Comparison of ENCODE assay signal across 24 cellular contexts in the genomic region with DNA sequence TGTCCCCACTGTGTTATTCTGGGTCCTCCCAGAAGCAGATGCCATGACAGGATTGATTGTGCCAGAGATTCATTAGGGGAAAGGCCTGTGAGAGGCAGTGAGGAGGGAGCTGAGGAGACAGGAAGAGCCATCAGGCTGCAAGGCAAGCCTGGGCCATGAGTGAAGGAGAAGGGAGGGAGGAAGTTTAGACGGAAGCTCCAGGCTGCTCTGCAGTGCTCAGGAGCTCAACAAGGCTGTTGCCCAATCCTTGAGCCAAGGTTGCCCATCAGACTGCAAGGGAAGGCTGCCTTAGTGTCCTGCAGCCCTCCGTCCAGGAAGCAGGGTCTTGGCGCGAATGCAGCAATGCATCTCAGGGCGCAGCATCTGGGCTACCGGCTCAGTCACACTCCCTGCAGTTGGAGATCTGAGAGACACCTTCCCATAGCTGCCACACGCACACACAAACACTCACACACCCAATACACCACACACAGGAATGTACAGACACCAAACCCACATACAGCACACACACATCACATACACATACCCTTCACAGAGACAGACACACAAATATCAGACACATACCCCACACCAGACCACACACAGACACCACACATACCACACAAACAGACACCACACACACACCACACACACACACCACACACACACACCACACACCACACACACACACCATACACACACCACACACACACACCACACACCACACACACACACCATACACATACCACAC.
DNase-seq lines count a peak whose midpoint lies in the region; ATAC-seq, FAIRE-seq and TF ChIP-seq lines count a peak whose summit lies in the region.
"Had no signal": no experiment of that assay in that cellular context is flagged by ENCODE, and none has a peak within 500 bp of the region (broad histone marks: within the 10 kb centered on the region; RNA-seq: fewer than 3 reads in every experiment).

No MANE protein-coding gene starts in this region.

- no peak overlapping the region for H3K9ac ChIP-seq in trophoblast cell (ENCODE audit: low read length)

- H3K36me3 Mint-ChIP-seq in endothelial cell (ENCODE audit: low read depth, unreplicated experiment) = peaks cover 5% of the 10 kb centered on the region
- no peaks in the 10 kb centered on the region for H3K36me3 Mint-ChIP-seq in activated CD8-positive, alpha-beta T cell treated with anti-CD3 and anti-CD28 coated beads for 36 hours (ENCODE audit: low read depth)
- H3K36me3 Mint-ChIP-seq: CD8-positive, alpha-beta T cell had no signal

- H3K9me3 ChIP-seq in HEK293 (ENCODE audit: control insufficient read depth, insufficient read depth, low read depth, low read length) = no peaks in the 10 kb centered on the region
- peaks cover 2% of the 10 kb centered on the region for H3K9me3 ChIP-seq in trophoblast cell (ENCODE audit: insufficient read depth, low read depth, low read length)
- H3K9me3 ChIP-seq: heart right ventricle, thoracic aorta had no signal

- no peak for TF ChIP-seq CTCF in HEK293 (tag by site-specific recombination; IDR thresholded peaks at IDR 0.05)
- TF ChIP-seq CTCF in endothelial cell (IDR thresholded peaks at IDR 0.05; ENCODE audit: unreplicated experiment) = no peak
- no peak for TF ChIP-seq CTCF in activated CD8-positive, alpha-beta T cell treated with anti-CD3 and anti-CD28 coated beads for 36 hours (IDR thresholded peaks at IDR 0.05)

- peaks cover 12% of the 10 kb centered on the region for H3K4me1 Mint-ChIP-seq in endothelial cell (ENCODE audit: unreplicated experiment)
- H3K4me1 Mint-ChIP-seq in activated CD8-positive, alpha-beta T cell treated with anti-CD3 and anti-CD28 coated beads for 36 hours (ENCODE audit: low read depth) = no peaks in the 10 kb centered on the region
- H3K4me1 Mint-ChIP-seq: activated CD4-positive, alpha-beta memory T cell treated with anti-CD3 and anti-CD28 coated beads, Interleukin-2, amount 10 ng/mL, durations not matched to agents 7 days and 5 days had no signal

- no peak overlapping the region for H4K91ac ChIP-seq in trophoblast cell (ENCODE audit: low read depth, low read length)

- H3K4me3 ChIP-seq in HEK293 (ENCODE audit: low read depth, low read length) = no peak overlapping the region
- H3K4me3 ChIP-seq in trophoblast cell (ENCODE audit: low read depth, low read length) = peak overlapping the region; percentile 60
- H3K4me3 ChIP-seq: GM12878, heart right ventricle, smooth muscle cell, thoracic aorta had no signal

- H3K27ac ChIP-seq in HEK293 (ENCODE audit: extremely low read depth, low read depth, low read length) (no peak overlapping the region), trophoblast cell (ENCODE audit: low read depth, low read length) (no peak overlapping the region), caudate nucleus (ENCODE audit: low read depth, low read length) (no peak overlapping the region)
- H3K27ac ChIP-seq: heart right ventricle, thoracic aorta had no signal

- H2BK5ac ChIP-seq in trophoblast cell (ENCODE audit: low read depth, low read length, poor library complexity) = no peak overlapping the region

- no peak overlapping the region for H3K18ac ChIP-seq in trophoblast cell (ENCODE audit: low read length)

- no peak for ATAC-seq in activated CD8-positive, alpha-beta T cell treated with anti-CD3 and anti-CD28 coated beads for 36 hours
- ATAC-seq: CD8-positive, alpha-beta T cell; GM12878; heart right ventricle; SK-N-SH treated with all-trans-retinoic acid at 6 μM for 48 hours had no signal

- no peaks in the 10 kb centered on the region for H3K79me2 ChIP-seq in trophoblast cell (ENCODE audit: control insufficient read depth, insufficient read depth, low read length, poor library complexity)

- no peak overlapping the region for H2BK12ac ChIP-seq in trophoblast cell (ENCODE audit: low read length)

- H3K27me3 ChIP-seq in trophoblast cell (ENCODE audit: insufficient read depth, low read length) = no peaks in the 10 kb centered on the region

- POLR2A ChIA-PET in HEK293 (lab: Yijun Ruan, JAX) = no interaction called here
- POLR2A ChIA-PET in activated CD8-positive, alpha-beta T cell treated with anti-CD3 and anti-CD28 coated beads for 36 hours (lab: Charles Lee) = no interaction called here

- no peak overlapping the region for H3K4ac ChIP-seq in trophoblast cell (ENCODE audit: low read depth, low read length)

- no peak overlapping the region for H3K4me2 ChIP-seq in trophoblast cell (ENCODE audit: low read length)
- H3K4me2 ChIP-seq: smooth muscle cell had no signal

- no peak overlapping the region for H2AK5ac ChIP-seq in trophoblast cell (ENCODE audit: low read length)

- H3K79me1 ChIP-seq in trophoblast cell (ENCODE audit: low read length) = no peaks in the 10 kb centered on the region

- intact Hi-C loops in activated CD8-positive, alpha-beta T cell treated with anti-CD3 and anti-CD28 coated beads for 36 hours (cut with micrococcal nuclease) = no loop called here

- WGBS in trophoblast cell (ENCODE audit: extremely low coverage, insufficient coverage, insufficient read length) = no CpG with 5 or more reads among the region's 7 CpGs

- H3K27me3 Mint-ChIP-seq in endothelial cell (ENCODE audit: unreplicated experiment) = no peaks in the 10 kb centered on the region
- no peaks in the 10 kb centered on the region for H3K27me3 Mint-ChIP-seq in activated CD8-positive, alpha-beta T cell treated with anti-CD3 and anti-CD28 coated beads for 36 hours
- H3K27me3 Mint-ChIP-seq: activated CD4-positive, alpha-beta memory T cell treated with anti-CD3 and anti-CD28 coated beads, Interleukin-2, amount 10 ng/mL, durations not matched to agents 7 days and 5 days had no signal

- H2AFZ ChIP-seq in trophoblast cell (ENCODE audit: insufficient read depth, low read length, poor library complexity) = no peak overlapping the region

- H3K4me3 Mint-ChIP-seq in endothelial cell (ENCODE audit: unreplicated experiment) = peak overlapping the region; percentile 58
- no peak overlapping the region for H3K4me3 Mint-ChIP-seq in activated CD8-positive, alpha-beta T cell treated with anti-CD3 and anti-CD28 coated beads for 36 hours
- H3K4me3 Mint-ChIP-seq: activated CD4-positive, alpha-beta memory T cell treated with anti-CD3 and anti-CD28 coated beads, Interleukin-2, amount 10 ng/mL, durations not matched to agents 7 days and 5 days; CD8-positive, alpha-beta T cell had no signal

- H3K9me3 Mint-ChIP-seq in endothelial cell (ENCODE audit: unreplicated experiment) = no peaks in the 10 kb centered on the region
- H3K9me3 Mint-ChIP-seq in activated CD8-positive, alpha-beta T cell treated with anti-CD3 and anti-CD28 coated beads for 36 hours = no peaks in the 10 kb centered on the region
- H3K9me3 Mint-ChIP-seq: activated CD4-positive, alpha-beta memory T cell treated with anti-CD3 and anti-CD28 coated beads, Interleukin-2, amount 10 ng/mL, durations not matched to agents 7 days and 5 days; CD8-positive, alpha-beta T cell had no signal

- H3K4me1 ChIP-seq in HEK293 (ENCODE audit: control insufficient read depth, insufficient read depth, low read length) = no peaks in the 10 kb centered on the region
- peaks cover 0 to 6% of the 10 kb centered on the region in 2 experiments for H3K4me1 ChIP-seq in trophoblast cell (ENCODE audit: control insufficient read depth in 1 of 2, insufficient read depth in 2 of 2, low read length in 2 of 2)
- H3K4me1 ChIP-seq: heart right ventricle had no signal

- no peak overlapping the region for H3K27ac Mint-ChIP-seq in endothelial cell (ENCODE audit: unreplicated experiment)
- no peak overlapping the region for H3K27ac Mint-ChIP-seq in activated CD8-positive, alpha-beta T cell treated with anti-CD3 and anti-CD28 coated beads for 36 hours
- H3K27ac Mint-ChIP-seq: activated CD4-positive, alpha-beta memory T cell treated with anti-CD3 and anti-CD28 coated beads, Interleukin-2, amount 10 ng/mL, durations not matched to agents 7 days and 5 days; CD8-positive, alpha-beta T cell had no signal

- H4K8ac ChIP-seq in trophoblast cell (ENCODE audit: low read depth, low read length) = no peak overlapping the region

- DNase-seq in NCI-H69 (lab: John Stamatoyannopoulos, UW) (peak; percentile 33), endothelial cell (ENCODE audit: low spot score) (no peak), trophoblast cell (no peak), caudate nucleus (lab: John Stamatoyannopoulos, UW) (no peak), OCI-M2 (lab: John Stamatoyannopoulos, UW; ENCODE audit: unreplicated experiment) (no peak), frontal cortex (ENCODE audit: low spot score in 2 of 2) (no peak)
- DNase-seq in activated CD8-positive, alpha-beta T cell treated with anti-CD3 and anti-CD28 coated beads for 36 hours = no peak
- DNase-seq: activated CD4-positive, alpha-beta memory T cell treated with anti-CD3 and anti-CD28 coated beads, Interleukin-2, amount 10 ng/mL, durations not matched to agents 7 days and 5 days; activated gamma-delta T cell treated with Interleukin-2 at 50 U/mL for 16 hours; activated T-cell treated with anti-CD3 and anti-CD28 coated beads for 4 hours; dermis blood vessel endothelial cell; DMS79; heart right ventricle; NCI-H1436; NCI-H524; RPMI8226; stimulated activated naive CD4-positive, alpha-beta T cell; T-helper 9 cell had no signal

- no peak overlapping the region for H2BK120ac ChIP-seq in trophoblast cell (ENCODE audit: insufficient read depth, low read length, poor library complexity)

- FAIRE-seq in frontal cortex (lab: Jason Lieb, UNC) = no peak
- FAIRE-seq: GM12878 had no signal

- H3K36me3 ChIP-seq in HEK293 (ENCODE audit: control insufficient read depth in 2 of 2, insufficient read depth in 1 of 2, low read length in 2 of 2) (no peaks in the 10 kb centered on the region), trophoblast cell (ENCODE audit: control insufficient read depth in 1 of 2, insufficient read depth in 2 of 2, low read length in 2 of 2) (no peaks in the 10 kb centered on the region)
- H3K36me3 ChIP-seq: heart right ventricle, thoracic aorta had no signal

- no peak overlapping the region for H4K12ac ChIP-seq in trophoblast cell (ENCODE audit: low read depth, low read length)

- H3K14ac ChIP-seq in trophoblast cell (ENCODE audit: low read length) = no peak overlapping the region

- H3K23ac ChIP-seq in trophoblast cell (ENCODE audit: low read length) = no peak overlapping the region

- CTCF ChIA-PET in HEK293 (lab: Yijun Ruan, JAX) = no interaction called here
- CTCF ChIA-PET in activated CD8-positive, alpha-beta T cell treated with anti-CD3 and anti-CD28 coated beads for 36 hours (lab: Charles Lee) = interaction anchor here (1.0 to 1.2 kb wide), 2 partner anchors 25 to 309 kb away, joined by 3 to 4 read pairs; no protein-coding TSS in a partner anchor

TF ChIP-seq in HEK293, 187 proteins besides CTCF, POLR2A, EP300 and RAD21:
- TF ChIP-seq ZNF266 (tag by site-specific recombination; IDR thresholded peaks at IDR 0.05; ENCODE audit: low read depth) (peak; percentile 8; the same call in 1 of the 2 replicates), HOXA7 (CRISPR knock-in tag; IDR thresholded peaks at IDR 0.05; ENCODE audit: borderline replicate concordance) (no peak), ZNF776 (tag by site-specific recombination; IDR thresholded peaks at IDR 0.05; ENCODE audit: borderline replicate concordance) (0 out of 2 replicates have a peak, but pooled peaks have one; percentile 25)
